Comparison of ENCODE assay signal across 23 cellular contexts in genomic region chr7:48259463-48260280, GRCh38.
"Had no signal": no experiment of that assay in that cellular context is flagged by ENCODE, and none has a peak within 500 bp of the region (broad histone marks: within the 10 kb centered on the region; RNA-seq: fewer than 3 reads in every experiment).

No MANE protein-coding gene starts in this region.

- H3K36me3 ChIP-seq: breast epithelium had no signal

- H3K4me1 ChIP-seq: breast epithelium had no signal

- H3K27me3 ChIP-seq: breast epithelium had no signal

- H3K4me3 ChIP-seq: breast epithelium had no signal

- ATAC-seq: activated CD4-positive, CD25-positive, alpha-beta regulatory T cell treated with anti-CD3 and anti-CD28 coated beads, Interleukin-2, amount 50 U/mL, for 24 hours; activated CD8-positive, alpha-beta T cell treated with anti-CD3 and anti-CD28 coated beads, Interleukin-2, amount 10 ng/mL, durations not matched to agents 7 days and 5 days; Panc1; Right ventricle myocardium inferior; SK-N-SH treated with all-trans-retinoic acid at 6 μM for 48 hours had no signal

- DNase-seq: activated CD4-positive, alpha-beta T cell treated with anti-CD3 and anti-CD28 coated beads for 4 hours; activated CD8-positive, alpha-beta memory T cell treated with anti-CD3 and anti-CD28 coated beads, Interleukin-2, amount 50 U/mL, for 48 hours; activated CD8-positive, alpha-beta T cell treated with anti-CD3 and anti-CD28 coated beads, Interleukin-2, amount 10 ng/mL, durations not matched to agents 7 days and 5 days; activated T-cell treated with anti-CD3 and anti-CD28 coated beads, Interleukin-2, amount 50 U/mL, for 1 hour; aorta; caudate nucleus; MV-4-11; NCI-H1092 treated with DMSO at 0.1 percent for 48 hours; NCI-H1417 treated with DMSO at 0.1 percent for 48 hours; NCI-H1694 treated with DMSO at 0.1 percent for 48 hours; NCI-H2029 treated with DMSO at 0.1 percent for 48 hours; NCI-H2171 treated with DMSO at 0.1 percent for 48 hours; NCI-H226; NCI-H526; NCI-H82; OCI-M1; RPMI8226; SW 1271 had no signal

- H3K9me3 ChIP-seq: breast epithelium had no signal

- H3K27ac ChIP-seq: breast epithelium had no signal
